31 cellular contexts compared by ENCODE assay signal in the genomic region with DNA sequence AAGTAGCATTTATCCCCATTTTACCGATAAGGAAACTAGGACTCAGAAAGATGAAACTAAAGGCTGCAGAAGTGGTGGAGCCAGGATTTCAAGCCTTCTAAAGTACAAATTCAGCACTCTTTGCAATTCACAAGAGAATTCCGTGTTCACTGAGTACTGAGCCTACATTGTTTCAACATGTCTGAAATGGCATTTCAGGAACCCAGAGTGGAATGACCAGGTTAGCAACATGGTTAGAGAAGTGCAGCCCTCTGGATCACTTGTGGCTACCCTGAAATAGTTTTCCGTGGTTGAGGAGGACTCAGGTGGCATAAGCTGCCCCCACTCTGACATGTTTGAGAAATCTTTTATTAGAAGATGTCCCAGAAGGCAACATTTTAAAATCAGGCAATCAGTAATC. TPM values are rescaled to one million over a fixed set of nuclear protein-coding genes. Genes with fewer than 3 reads are reported as not detected.
DNase-seq lines count a peak whose midpoint lies in the region; ATAC-seq, FAIRE-seq and TF ChIP-seq lines count a peak whose summit lies in the region.
"Had no signal": no experiment of that assay in that cellular context is flagged by ENCODE, and none has a peak within 500 bp of the region (broad histone marks: within the 10 kb centered on the region; RNA-seq: fewer than 3 reads in every experiment).

No MANE protein-coding gene starts in this region.

- H3K27ac ChIP-seq in lung (ENCODE audit: low read depth in 1 of 2, low read length in 1 of 2) (no peak overlapping the region), thyroid gland (peak overlapping the region; percentile 55 to 72 (median 67)), Peyer's patch (no peak overlapping the region)
- H3K27ac ChIP-seq: C4-2B, HL-60, tibial artery had no signal

- FAIRE-seq in bronchial epithelial cell (lab: Jason Lieb, UNC): no peak
- FAIRE-seq: colon had no signal

- TF ChIP-seq CTCF in bronchial epithelial cell (IDR thresholded peaks at IDR 0.05; ENCODE audit: insufficient read depth, low read length, severe bottlenecking) (no peak), lung (IDR thresholded peaks at IDR 0.05; ENCODE audit: control extremely low read depth, extremely low read depth) (no peak), thyroid gland (IDR thresholded peaks at IDR 0.05) (no peak), Peyer's patch (IDR thresholded peaks at IDR 0.05) (no peak)

- 59 to 73% methylated on average over 3 of the region's 3 CpGs for WGBS in lung, 2 donors
- WGBS in thyroid gland, 2 donors: 16 to 34% methylated on average over 3 of the region's 3 CpGs

- no peaks in the 10 kb centered on the region for H3K9me3 ChIP-seq in lung (ENCODE audit: control insufficient read depth in 2 of 2, insufficient read depth in 1 of 2, low read length in 1 of 2)
- H3K9me3 ChIP-seq in thyroid gland: no peaks in the 10 kb centered on the region
- H3K9me3 ChIP-seq in Peyer's patch: no peaks in the 10 kb centered on the region
- H3K9me3 ChIP-seq: tibial artery had no signal

- no peak for ATAC-seq in lung (ENCODE audit: insufficient read depth, low FRiP score)
- no peak for ATAC-seq in GM19324 (IDR thresholded peaks at IDR 0.05; ENCODE audit: low FRiP score, unreplicated experiment)
- ATAC-seq: PC-3; stimulated activated naive CD8-positive, alpha-beta T cell treated with anti-CD3 and anti-CD28 coated beads, Interleukin-15, amount 100 ng/mL, for 72 hours had no signal

- TF ChIP-seq POLR2A in thyroid gland (IDR thresholded peaks at IDR 0.05) (peak in 1 of 2 donors; percentile 14), Peyer's patch (IDR thresholded peaks at IDR 0.05) (no peak)

- H3K4me1 ChIP-seq in lung (ENCODE audit: control insufficient read depth in 2 of 2, insufficient read depth in 2 of 2, low read length in 2 of 2) (peaks cover 0 to 6% of the 10 kb centered on the region in 2 donors), thyroid gland (peaks cover 39 to 57% of the 10 kb centered on the region in 2 donors), Peyer's patch (peaks cover 0 to 13% (median 0%) of the 10 kb centered on the region in 4 donors)

- no peak overlapping the region for H3K4me3 ChIP-seq in bronchial epithelial cell (ENCODE audit: low read depth, low read length)
- no peak overlapping the region for H3K4me3 ChIP-seq in lung
- H3K4me3 ChIP-seq in thyroid gland (replicated peaks in 1 of 3): no peak overlapping the region
- no peak overlapping the region for H3K4me3 ChIP-seq in Peyer's patch
- H3K4me3 ChIP-seq: tibial artery had no signal

- H3K36me3 ChIP-seq in bronchial epithelial cell (ENCODE audit: control insufficient read depth, insufficient read depth, low read length) (peaks cover 2% of the 10 kb centered on the region), lung (ENCODE audit: control insufficient read depth in 2 of 2, insufficient read depth in 2 of 2, low read length in 2 of 2) (no peaks in the 10 kb centered on the region), thyroid gland (no peaks in the 10 kb centered on the region), Peyer's patch (no peaks in the 10 kb centered on the region)
- H3K36me3 ChIP-seq: tibial artery had no signal

- peak; percentile 91 for DNase-seq in NCI-H510A (lab: John Stamatoyannopoulos, UW)
- peak; percentile 77 for DNase-seq in bronchial epithelial cell (ENCODE audit: low read depth)
- DNase-seq in lung (ENCODE audit: low spot score): peak; percentile 38
- DNase-seq in thyroid gland: peak; percentile 24 to 29
- DNase-seq in head of caudate nucleus: no peak
- DNase-seq in Peyer's patch: no peak
- DNase-seq: activated B cell treated with CpG ODN at 0.5 μM for 24 hours; activated CD4-positive, alpha-beta T cell treated with anti-CD3 and anti-CD28 coated beads, Interleukin-2, amount 50 U/mL, for 4 hours; activated naive CD4-positive, alpha-beta T cell treated with Interleukin-2 at 50 U/mL for 16 hours; Calu3; effector CD4-positive, alpha-beta T cell; foreskin fibroblast; Karpas-422; left cardiac atrium; mesendoderm; naive B cell; NCI-H1436; NCI-H2171; NCI-H526; NK-92 treated with Interleukin-12 subunit alpha and Interleukin-12 subunit beta, amount 100 ng/mL, for 24 hours; occipital lobe; PC-3; SHP77 treated with DMSO at 0.1 percent for 48 hours; stimulated activated naive CD8-positive, alpha-beta T cell treated with anti-CD3 and anti-CD28 coated beads, Interleukin-15, amount 100 ng/mL, for 72 hours; SW 1271; T-helper 9 cell; tibial artery had no signal

- no peaks in the 10 kb centered on the region for H3K27me3 ChIP-seq in bronchial epithelial cell (ENCODE audit: control insufficient read depth, insufficient read depth, low read length)
- H3K27me3 ChIP-seq in lung (ENCODE audit: control insufficient read depth, insufficient read depth): no peaks in the 10 kb centered on the region
- no peaks in the 10 kb centered on the region for H3K27me3 ChIP-seq in thyroid gland
- H3K27me3 ChIP-seq in Peyer's patch: no peaks in the 10 kb centered on the region

- intact Hi-C loops in thyroid gland (cut with DNase I): no loop called here
- intact Hi-C loops in head of caudate nucleus (cut with DNase I): no loop called here

RNA-seq across cellular contexts. Expression of a gene that starts 6.6 kb away (rescaled TPM):
- total RNA-seq in bronchial epithelial cell: 5.5 and 7.9 TPM in 2 replicates
- total RNA-seq in lung: 1 to 10 TPM; 6.0 to 7.8 TPM
- 1 to 10 TPM; 2.4 to 2.7 TPM for polyA plus RNA-seq in lung
- total RNA-seq in thyroid gland: 1 to 10 TPM; 1.4 to 3.9 (median 3.5) TPM
- 10 to 100 TPM in 3 of 4 donors, 1 to 10 TPM in 1; 9.9 to 28.4 (median 14.0) TPM for total RNA-seq in Peyer's patch

RNA-seq across cellular contexts. Expression of a gene that starts 11.8 kb away (rescaled TPM):
- total RNA-seq in bronchial epithelial cell (33.9 and 41.1 TPM in 2 replicates), lung (10 to 100 TPM; 18.5 to 42.5 TPM), thyroid gland (10 to 100 TPM; 22.6 to 35.2 (median 25.3) TPM), Peyer's patch (10 to 100 TPM; 13.7 to 52.0 (median 18.1) TPM)
- polyA plus RNA-seq in lung: 10 to 100 TPM; 10.3 to 13.5 TPM

RNA-seq across cellular contexts. Expression of a gene that starts 59.8 kb away (rescaled TPM):
- total RNA-seq in bronchial epithelial cell: 8.8 and 11.1 TPM in 2 replicates
- total RNA-seq in lung: 100 to 1,000 TPM in 1 of 2 donors, 10 to 100 TPM in 1; 57.2 to 149 TPM
- 100 to 1,000 TPM; 119 to 123 TPM for polyA plus RNA-seq in lung
- 10 to 100 TPM in 2 of 4 donors, 1 to 10 TPM in 2; 8.9 to 60.8 (median 16.5) TPM for total RNA-seq in thyroid gland
- 100 to 1,000 TPM in 2 of 4 donors, 10 to 100 TPM in 1, 1 to 10 TPM in 1; 6.6 to 239 (median 132) TPM for total RNA-seq in Peyer's patch

Comparison
In these comparisons a context has a peak if more than half of its experiments do, and no peak if none do; other contexts are left out.
1. DNase-seq: peak in NCI-H510A (single experiment), bronchial epithelial cell (single experiment), lung (single experiment) and thyroid gland (2 of 2); none in head of caudate nucleus (0 of 42) and Peyer's patch (0 of 3).
2. H3K27ac ChIP-seq: peak in thyroid gland (3 of 3); none in lung (0 of 2) and Peyer's patch (0 of 4).